In genomic region chr2:38751043-38751846, GRCh38 we compare ENCODE assay signal across 8 cellular contexts. TPM values are rescaled to one million over a fixed set of nuclear protein-coding genes. Genes with fewer than 3 reads are reported as not detected.
A peak's percentile ranks its signal among the peaks of the same experiment; 100 is the strongest.
DNase-seq lines count a peak whose midpoint lies in the region; ATAC-seq and TF ChIP-seq lines count a peak whose summit lies in the region.

Gene SRSF7 (minus strand): TSS chr2:38751361. CDS start chr2:38751256, 105 bp downstream.

- peak; percentile 100 for TF ChIP-seq POLR2A in breast epithelium (IDR thresholded peaks at IDR 0.05)

- POLR2A ChIA-PET in A673 (lab: Charles Lee; ENCODE audit: low non-redundant PET), result interaction anchor here (0.6 to 1.8 kb wide), 38 partner anchors 8 to 1424 kb away, joined by 3 to 24 read pairs (median 4); no protein-coding TSS in a partner anchor

- intact Hi-C loops in A673 (cut with micrococcal nuclease; ENCODE audit: unreplicated experiment), result no loop called here
- intact Hi-C loops in breast epithelium (cut with DNase I; ENCODE audit: low total_unique reads), result no loop called here

- BruUV-seq in A673 (replicated peaks; lab: Mats Ljungman, UMichigan), result no TSS peak

- H3K9ac ChIP-seq in skeletal muscle tissue (ENCODE audit: low read depth in 1 of 3, low read length in 3 of 3), result peak within 1 kb of the TSS; percentile 93 to 100 (median 100)

- ATAC-seq in GM18868 (IDR thresholded peaks at IDR 0.05; ENCODE audit: unreplicated experiment) (peak; percentile 73), HG03108 (IDR thresholded peaks at IDR 0.05; ENCODE audit: unreplicated experiment) (peak; percentile 79)

- H3K4me3 ChIP-seq in A673 (ENCODE audit: low read depth, low read length, poor library complexity, severe bottlenecking), result peak within 1 kb of the TSS; percentile 90
- H3K4me3 ChIP-seq in breast epithelium, result peak within 1 kb of the TSS; percentile 72 to 89 (median 86)
- H3K4me3 ChIP-seq in iPS-18c (ENCODE audit: insufficient read depth, low read depth, low read length), result peak within 1 kb of the TSS; percentile 98
- H3K4me3 ChIP-seq in skeletal muscle tissue (ENCODE audit: low read length in 3 of 3), result peak within 1 kb of the TSS; percentile 100

- H3K36me3 ChIP-seq in A673 (ENCODE audit: insufficient read depth, low read length, poor library complexity, severe bottlenecking), result peaks cover 39% of the 10 kb centered on the region
- peaks cover 14% of the 10 kb centered on the region for H3K36me3 ChIP-seq in breast epithelium
- H3K36me3 ChIP-seq in skeletal muscle tissue (ENCODE audit: control insufficient read depth in 3 of 3, insufficient read depth in 3 of 3, low read length in 3 of 3), result peaks cover 24 to 35% (median 33%) of the 10 kb centered on the region in 3 donors

- no peaks in the 10 kb centered on the region for H3K9me3 ChIP-seq in A673 (ENCODE audit: low read depth, low read length, poor library complexity, severe bottlenecking)
- no peaks in the 10 kb centered on the region for H3K9me3 ChIP-seq in breast epithelium
- peaks cover 2% of the 10 kb centered on the region for H3K9me3 ChIP-seq in iPS-18c (ENCODE audit: control insufficient read depth, insufficient read depth, low read length)
- no peaks in the 10 kb centered on the region for H3K9me3 ChIP-seq in skeletal muscle tissue (ENCODE audit: control insufficient read depth in 3 of 3, low read length in 3 of 3)

- H3K27me3 ChIP-seq in A673 (replicated peaks; ENCODE audit: insufficient read depth, low read depth, low read length, poor library complexity), result no peaks in the 10 kb centered on the region
- no peaks in the 10 kb centered on the region for H3K27me3 ChIP-seq in breast epithelium
- no peaks in the 10 kb centered on the region for H3K27me3 ChIP-seq in skeletal muscle tissue (ENCODE audit: control insufficient read depth in 3 of 3, insufficient read depth in 3 of 3, low read length in 3 of 3)

- peaks cover 49% of the 10 kb centered on the region for H3K4me1 ChIP-seq in A673 (ENCODE audit: insufficient read depth, low read length, poor library complexity, severe bottlenecking)
- peaks cover 0 to 10% of the 10 kb centered on the region in 2 donors for H3K4me1 ChIP-seq in breast epithelium
- peaks cover 15 to 20% (median 18%) of the 10 kb centered on the region in 3 donors for H3K4me1 ChIP-seq in skeletal muscle tissue (ENCODE audit: control insufficient read depth in 3 of 3, insufficient read depth in 3 of 3, low read length in 3 of 3)

- DNase-seq in A673 (ENCODE audit: low spot score), result peak; percentile 100
- DNase-seq in NCI-H2196 treated with DMSO at 0.1 percent for 48 hours (lab: John Stamatoyannopoulos, UW; ENCODE audit: unreplicated experiment), result peak; percentile 95
- DNase-seq in breast epithelium (ENCODE audit: low spot score in 2 of 2), result peak; percentile 98 to 99

- TF ChIP-seq CTCF in A673 (conservative IDR thresholded peaks at IDR 0.05; ENCODE audit: low read depth, low read length) (no peak), VCaP (conservative IDR thresholded peaks at IDR 0.05) (no peak), breast epithelium (IDR thresholded peaks at IDR 0.05) (peak; percentile 29 to 42 (median 40))

- peak within 1 kb of the TSS; percentile 99 for H3K27ac ChIP-seq in A673 (ENCODE audit: low read depth, low read length, poor library complexity, severe bottlenecking)
- H3K27ac ChIP-seq in VCaP, result peak within 1 kb of the TSS; percentile 95
- peak within 1 kb of the TSS; percentile 99 for H3K27ac ChIP-seq in breast epithelium
- peak within 1 kb of the TSS; percentile 98 for H3K27ac ChIP-seq in skeletal muscle tissue (ENCODE audit: low read depth, low read length)

- CTCF ChIA-PET in A673 (lab: Charles Lee), result interaction anchor here (0.6 kb wide), 1 partner anchor 26 kb away, joined by 3 read pairs; no protein-coding TSS in a partner anchor

RNA-seq across cellular contexts. Expression of gene SRSF7, which starts in this region (rescaled TPM):
- 320 and 355 TPM in 2 replicates for total RNA-seq in A673 (2021)
- 100 to 1,000 TPM in 2 of 3 donors, 10 to 100 TPM in 1; 82.6 to 135 (median 116) TPM for total RNA-seq in breast epithelium
- total RNA-seq in skeletal muscle tissue, result 79.9 TPM

Comparison
In these comparisons a context has a peak if more than half of its experiments do, and no peak if none do; other contexts are left out.
1. Peak in every context shown above with its lines: DNase-seq, ATAC-seq, H3K4me3 ChIP-seq and H3K27ac ChIP-seq.
2. CTCF ChIP-seq: peak in breast epithelium (3 of 3); none in A673 (single experiment) and VCaP (single experiment).